ENCODE assay signal across 13 cellular contexts in genomic region chr11:43905788-43906187, GRCh38. TPM values are rescaled to one million over a fixed set of nuclear protein-coding genes. Genes with fewer than 3 reads are reported as not detected.
DNase-seq lines count a peak whose midpoint lies in the region; ATAC-seq and TF ChIP-seq lines count a peak whose summit lies in the region.
"Had no signal": no experiment of that assay in that cellular context is flagged by ENCODE, and none has a peak within 500 bp of the region (broad histone marks: within the 10 kb centered on the region; RNA-seq: fewer than 3 reads in every experiment).

No MANE protein-coding gene starts in this region.

- H3K9ac ChIP-seq in duodenal mucosa (ENCODE audit: low read depth in 1 of 2, low read length in 2 of 2) = no peak overlapping the region

- no peak for ATAC-seq in HG03460 (IDR thresholded peaks at IDR 0.05; ENCODE audit: unreplicated experiment)
- ATAC-seq in GM21381 (IDR thresholded peaks at IDR 0.05; ENCODE audit: unreplicated experiment) = no peak
- ATAC-seq in HG03280 (IDR thresholded peaks at IDR 0.05; ENCODE audit: unreplicated experiment) = no peak
- ATAC-seq: activated CD4-positive, alpha-beta T cell treated with anti-CD3 and anti-CD28 coated beads for 36 hours had no signal

- TF ChIP-seq POLR2A in uterus (IDR thresholded peaks at IDR 0.05) = no peak

- H3K27ac ChIP-seq in duodenal mucosa (ENCODE audit: low read depth, low read length) (peak overlapping the region; percentile 20), uterus (peak overlapping the region; percentile 70 to 80)

- no peak for TF ChIP-seq CTCF in uterus (IDR thresholded peaks at IDR 0.05)

- intact Hi-C loops in uterus (cut with DNase I; ENCODE audit: low total_unique reads) = no loop called here

- peaks cover 5 to 45% of the 10 kb centered on the region in 2 donors for H3K36me3 ChIP-seq in duodenal mucosa (ENCODE audit: control insufficient read depth in 1 of 2, insufficient read depth in 2 of 2, low read length in 2 of 2)
- H3K36me3 ChIP-seq in uterus = no peaks in the 10 kb centered on the region

- H3K4me1 ChIP-seq in duodenal mucosa (ENCODE audit: control insufficient read depth in 1 of 2, insufficient read depth in 2 of 2, low read length in 2 of 2) = no peaks in the 10 kb centered on the region
- H3K4me1 ChIP-seq in uterus = peaks cover 4 to 12% of the 10 kb centered on the region in 2 donors

- H3K4me3 ChIP-seq in duodenal mucosa (ENCODE audit: low read depth in 1 of 2, low read length in 2 of 2) = no peak overlapping the region
- no peak overlapping the region for H3K4me3 ChIP-seq in uterus

- DNase-seq in NCI-H748 (lab: John Stamatoyannopoulos, UW; ENCODE audit: unreplicated experiment) (peak; percentile 54), NCI-H748 treated with DMSO at 0.1 percent for 48 hours (lab: John Stamatoyannopoulos, UW) (no peak), lung microvascular endothelial cell (ENCODE audit: low read depth in 2 of 2) (peak; percentile 94 to 97), uterus (peak; percentile 41 to 69)
- DNase-seq: ACHN; activated CD4-positive, alpha-beta T cell treated with anti-CD3 and anti-CD28 coated beads for 36 hours; activated naive CD4-positive, alpha-beta T cell treated with Interleukin-2 at 50 U/mL for 16 hours; endodermal cell; NCI-H1092 had no signal

- H3K9me3 ChIP-seq in duodenal mucosa (ENCODE audit: control insufficient read depth in 1 of 2, low read length in 2 of 2) (no peaks in the 10 kb centered on the region), uterus (no peaks in the 10 kb centered on the region)

- H3K27me3 ChIP-seq in duodenal mucosa (ENCODE audit: control insufficient read depth in 1 of 2, insufficient read depth in 2 of 2, low read length in 2 of 2) (no peaks in the 10 kb centered on the region), uterus (no peaks in the 10 kb centered on the region)

RNA-seq across cellular contexts. Expression of gene ALKBH3, which starts 25.2 kb away (rescaled TPM):
- 26.2 and 29.6 TPM in 2 replicates for total RNA-seq in lung microvascular endothelial cell
- total RNA-seq in uterus = 10 to 100 TPM; 39.6 to 75.3 (median 55.7) TPM

RNA-seq across cellular contexts. Expression of gene C11orf96, which starts 36.6 kb away (rescaled TPM):
- total RNA-seq in lung microvascular endothelial cell (3.5 and 4.0 TPM in 2 replicates), uterus (100 to 1,000 TPM in 3 of 4 donors, 10 to 100 TPM in 1; 38.2 to 331 (median 230) TPM)
